ENCODE assay signal across 1 cellular context in the genomic region with DNA sequence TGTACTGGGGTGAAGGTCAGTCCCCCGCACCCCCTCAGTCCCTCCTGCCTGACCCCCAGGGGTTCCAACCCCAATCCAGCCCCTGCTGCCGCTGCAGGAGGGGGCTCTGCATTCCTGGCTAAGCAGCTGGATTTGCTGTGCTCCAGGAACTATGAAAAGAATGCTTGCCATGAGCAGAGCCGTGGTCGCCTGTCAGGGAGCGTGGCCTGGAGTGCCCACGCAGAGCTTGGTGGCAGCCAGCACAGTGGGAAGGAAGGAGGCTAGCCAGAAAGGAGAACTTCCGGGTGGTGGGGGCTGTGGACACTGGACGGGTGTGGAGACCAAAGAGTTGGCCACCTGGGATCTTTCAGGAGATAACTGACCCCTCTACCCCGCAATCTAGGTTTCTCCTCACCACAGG.
TF ChIP-seq lines count a peak whose summit lies in the region.

No MANE protein-coding gene starts in this region.

TF ChIP-seq in GM23338, 12 proteins besides CTCF, POLR2A, EP300 and RAD21:
- no peak for TF ChIP-seq CREB1 (CRISPR knock-in tag; IDR thresholded peaks at IDR 0.05; ENCODE audit: low read depth)
- TF ChIP-seq EZH2 (IDR thresholded peaks at IDR 0.05; ENCODE audit: low read depth, unreplicated experiment): no peak
- TF ChIP-seq, protein P1, sequence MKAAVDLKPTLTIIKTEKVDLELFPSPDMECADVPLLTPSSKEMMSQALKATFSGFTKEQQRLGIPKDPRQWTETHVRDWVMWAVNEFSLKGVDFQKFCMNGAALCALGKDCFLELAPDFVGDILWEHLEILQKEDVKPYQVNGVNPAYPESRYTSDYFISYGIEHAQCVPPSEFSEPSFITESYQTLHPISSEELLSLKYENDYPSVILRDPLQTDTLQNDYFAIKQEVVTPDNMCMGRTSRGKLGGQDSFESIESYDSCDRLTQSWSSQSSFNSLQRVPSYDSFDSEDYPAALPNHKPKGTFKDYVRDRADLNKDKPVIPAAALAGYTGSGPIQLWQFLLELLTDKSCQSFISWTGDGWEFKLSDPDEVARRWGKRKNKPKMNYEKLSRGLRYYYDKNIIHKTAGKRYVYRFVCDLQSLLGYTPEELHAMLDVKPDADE (IDR thresholded peaks at IDR 0.05): no peak
- TF ChIP-seq EZH2phosphoT487 (IDR thresholded peaks at IDR 0.05; ENCODE audit: unreplicated experiment): no peak
- no peak for TF ChIP-seq ZNF331 (CRISPR knock-in tag; IDR thresholded peaks at IDR 0.05; ENCODE audit: low read depth)
- no peak for TF ChIP-seq STAT1 (IDR thresholded peaks at IDR 0.05; ENCODE audit: unreplicated experiment)
- TF ChIP-seq ZNF114 (CRISPR knock-in tag; IDR thresholded peaks at IDR 0.05): no peak
- TF ChIP-seq POLR2AphosphoS5 (IDR thresholded peaks at IDR 0.05; ENCODE audit: low read depth): no peak
- TF ChIP-seq, protein P2, sequence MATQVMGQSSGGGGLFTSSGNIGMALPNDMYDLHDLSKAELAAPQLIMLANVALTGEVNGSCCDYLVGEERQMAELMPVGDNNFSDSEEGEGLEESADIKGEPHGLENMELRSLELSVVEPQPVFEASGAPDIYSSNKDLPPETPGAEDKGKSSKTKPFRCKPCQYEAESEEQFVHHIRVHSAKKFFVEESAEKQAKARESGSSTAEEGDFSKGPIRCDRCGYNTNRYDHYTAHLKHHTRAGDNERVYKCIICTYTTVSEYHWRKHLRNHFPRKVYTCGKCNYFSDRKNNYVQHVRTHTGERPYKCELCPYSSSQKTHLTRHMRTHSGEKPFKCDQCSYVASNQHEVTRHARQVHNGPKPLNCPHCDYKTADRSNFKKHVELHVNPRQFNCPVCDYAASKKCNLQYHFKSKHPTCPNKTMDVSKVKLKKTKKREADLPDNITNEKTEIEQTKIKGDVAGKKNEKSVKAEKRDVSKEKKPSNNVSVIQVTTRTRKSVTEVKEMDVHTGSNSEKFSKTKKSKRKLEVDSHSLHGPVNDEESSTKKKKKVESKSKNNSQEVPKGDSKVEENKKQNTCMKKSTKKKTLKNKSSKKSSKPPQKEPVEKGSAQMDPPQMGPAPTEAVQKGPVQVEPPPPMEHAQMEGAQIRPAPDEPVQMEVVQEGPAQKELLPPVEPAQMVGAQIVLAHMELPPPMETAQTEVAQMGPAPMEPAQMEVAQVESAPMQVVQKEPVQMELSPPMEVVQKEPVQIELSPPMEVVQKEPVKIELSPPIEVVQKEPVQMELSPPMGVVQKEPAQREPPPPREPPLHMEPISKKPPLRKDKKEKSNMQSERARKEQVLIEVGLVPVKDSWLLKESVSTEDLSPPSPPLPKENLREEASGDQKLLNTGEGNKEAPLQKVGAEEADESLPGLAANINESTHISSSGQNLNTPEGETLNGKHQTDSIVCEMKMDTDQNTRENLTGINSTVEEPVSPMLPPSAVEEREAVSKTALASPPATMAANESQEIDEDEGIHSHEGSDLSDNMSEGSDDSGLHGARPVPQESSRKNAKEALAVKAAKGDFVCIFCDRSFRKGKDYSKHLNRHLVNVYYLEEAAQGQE (IDR thresholded peaks at IDR 0.05; ENCODE audit: unreplicated experiment): no peak
- no peak for TF ChIP-seq JUNB (IDR thresholded peaks at IDR 0.05; ENCODE audit: unreplicated experiment)
- no peak for TF ChIP-seq NANOG (IDR thresholded peaks at IDR 0.05; ENCODE audit: borderline replicate concordance)
- TF ChIP-seq, protein P3, sequence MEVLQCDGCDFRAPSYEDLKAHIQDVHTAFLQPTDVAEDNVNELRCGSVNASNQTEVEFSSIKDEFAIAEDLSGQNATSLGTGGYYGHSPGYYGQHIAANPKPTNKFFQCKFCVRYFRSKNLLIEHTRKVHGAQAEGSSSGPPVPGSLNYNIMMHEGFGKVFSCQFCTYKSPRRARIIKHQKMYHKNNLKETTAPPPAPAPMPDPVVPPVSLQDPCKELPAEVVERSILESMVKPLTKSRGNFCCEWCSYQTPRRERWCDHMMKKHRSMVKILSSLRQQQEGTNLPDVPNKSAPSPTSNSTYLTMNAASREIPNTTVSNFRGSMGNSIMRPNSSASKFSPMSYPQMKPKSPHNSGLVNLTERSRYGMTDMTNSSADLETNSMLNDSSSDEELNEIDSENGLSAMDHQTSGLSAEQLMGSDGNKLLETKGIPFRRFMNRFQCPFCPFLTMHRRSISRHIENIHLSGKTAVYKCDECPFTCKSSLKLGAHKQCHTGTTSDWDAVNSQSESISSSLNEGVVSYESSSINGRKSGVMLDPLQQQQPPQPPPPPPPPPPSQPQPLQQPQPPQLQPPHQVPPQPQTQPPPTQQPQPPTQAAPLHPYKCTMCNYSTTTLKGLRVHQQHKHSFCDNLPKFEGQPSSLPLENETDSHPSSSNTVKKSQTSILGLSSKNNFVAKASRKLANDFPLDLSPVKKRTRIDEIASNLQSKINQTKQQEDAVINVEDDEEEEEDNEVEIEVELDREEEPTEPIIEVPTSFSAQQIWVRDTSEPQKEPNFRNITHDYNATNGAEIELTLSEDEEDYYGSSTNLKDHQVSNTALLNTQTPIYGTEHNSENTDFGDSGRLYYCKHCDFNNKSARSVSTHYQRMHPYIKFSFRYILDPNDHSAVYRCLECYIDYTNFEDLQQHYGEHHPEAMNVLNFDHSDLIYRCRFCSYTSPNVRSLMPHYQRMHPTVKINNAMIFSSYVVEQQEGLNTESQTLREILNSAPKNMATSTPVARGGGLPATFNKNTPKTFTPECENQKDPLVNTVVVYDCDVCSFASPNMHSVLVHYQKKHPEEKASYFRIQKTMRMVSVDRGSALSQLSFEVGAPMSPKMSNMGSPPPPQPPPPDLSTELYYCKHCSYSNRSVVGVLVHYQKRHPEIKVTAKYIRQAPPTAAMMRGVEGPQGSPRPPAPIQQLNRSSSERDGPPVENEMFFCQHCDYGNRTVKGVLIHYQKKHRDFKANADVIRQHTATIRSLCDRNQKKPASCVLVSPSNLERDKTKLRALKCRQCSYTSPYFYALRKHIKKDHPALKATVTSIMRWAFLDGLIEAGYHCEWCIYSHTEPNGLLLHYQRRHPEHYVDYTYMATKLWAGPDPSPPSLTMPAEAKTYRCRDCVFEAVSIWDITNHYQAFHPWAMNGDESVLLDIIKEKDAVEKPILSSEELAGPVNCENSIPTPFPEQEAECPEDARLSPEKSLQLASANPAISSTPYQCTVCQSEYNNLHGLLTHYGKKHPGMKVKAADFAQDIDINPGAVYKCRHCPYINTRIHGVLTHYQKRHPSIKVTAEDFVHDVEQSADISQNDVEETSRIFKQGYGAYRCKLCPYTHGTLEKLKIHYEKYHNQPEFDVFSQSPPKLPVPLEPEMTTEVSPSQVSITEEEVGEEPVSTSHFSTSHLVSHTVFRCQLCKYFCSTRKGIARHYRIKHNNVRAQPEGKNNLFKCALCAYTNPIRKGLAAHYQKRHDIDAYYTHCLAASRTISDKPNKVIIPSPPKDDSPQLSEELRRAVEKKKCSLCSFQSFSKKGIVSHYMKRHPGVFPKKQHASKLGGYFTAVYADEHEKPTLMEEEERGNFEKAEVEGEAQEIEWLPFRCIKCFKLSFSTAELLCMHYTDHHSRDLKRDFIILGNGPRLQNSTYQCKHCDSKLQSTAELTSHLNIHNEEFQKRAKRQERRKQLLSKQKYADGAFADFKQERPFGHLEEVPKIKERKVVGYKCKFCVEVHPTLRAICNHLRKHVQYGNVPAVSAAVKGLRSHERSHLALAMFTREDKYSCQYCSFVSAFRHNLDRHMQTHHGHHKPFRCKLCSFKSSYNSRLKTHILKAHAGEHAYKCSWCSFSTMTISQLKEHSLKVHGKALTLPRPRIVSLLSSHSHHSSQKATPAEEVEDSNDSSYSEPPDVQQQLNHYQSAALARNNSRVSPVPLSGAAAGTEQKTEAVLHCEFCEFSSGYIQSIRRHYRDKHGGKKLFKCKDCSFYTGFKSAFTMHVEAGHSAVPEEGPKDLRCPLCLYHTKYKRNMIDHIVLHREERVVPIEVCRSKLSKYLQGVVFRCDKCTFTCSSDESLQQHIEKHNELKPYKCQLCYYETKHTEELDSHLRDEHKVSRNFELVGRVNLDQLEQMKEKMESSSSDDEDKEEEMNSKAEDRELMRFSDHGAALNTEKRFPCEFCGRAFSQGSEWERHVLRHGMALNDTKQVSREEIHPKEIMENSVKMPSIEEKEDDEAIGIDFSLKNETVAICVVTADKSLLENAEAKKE (CRISPR knock-in tag; IDR thresholded peaks at IDR 0.05): no peak
